ENCODE assay signal across 1 cellular context in the genomic region with DNA sequence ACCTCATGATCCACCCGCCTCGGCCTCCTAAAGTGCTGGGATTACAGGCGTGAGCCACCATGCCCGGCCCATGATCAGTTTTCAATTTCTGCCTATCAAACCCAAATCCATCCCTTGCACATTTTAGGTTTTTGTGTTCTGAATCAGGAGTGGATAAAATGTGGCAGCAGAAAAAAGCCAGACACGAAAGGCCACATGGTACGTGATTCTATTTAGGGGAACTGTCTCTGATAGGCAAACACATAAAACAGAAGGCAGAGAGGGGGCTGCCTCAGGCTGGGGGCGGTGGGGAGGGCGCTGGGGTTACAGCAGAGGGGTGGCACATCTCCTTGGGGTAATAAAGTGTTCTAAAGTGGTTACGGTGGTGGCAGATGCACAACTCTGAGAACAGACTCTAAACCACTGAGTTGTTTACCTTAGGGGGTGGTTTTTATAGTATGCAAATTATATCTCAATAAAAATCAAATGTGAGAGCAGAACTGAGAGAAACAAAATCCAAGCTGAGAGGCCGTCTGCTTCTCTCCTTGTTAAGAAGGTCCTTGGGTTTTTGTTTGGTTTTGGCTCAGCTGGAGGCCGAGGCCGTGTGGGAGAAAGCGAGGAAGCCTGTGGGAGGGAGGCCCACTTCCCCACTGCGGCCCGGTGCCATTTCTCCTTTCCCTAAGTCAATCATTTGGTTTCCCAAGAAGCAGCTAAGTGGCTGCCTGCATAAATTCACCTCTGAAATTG.
TF ChIP-seq lines count a peak whose summit lies in the region.

No MANE protein-coding gene starts in this region.

TF ChIP-seq in HEK293, 187 proteins besides CTCF, POLR2A, EP300 and RAD21 (continued from another document):
- TF ChIP-seq, protein P1, sequence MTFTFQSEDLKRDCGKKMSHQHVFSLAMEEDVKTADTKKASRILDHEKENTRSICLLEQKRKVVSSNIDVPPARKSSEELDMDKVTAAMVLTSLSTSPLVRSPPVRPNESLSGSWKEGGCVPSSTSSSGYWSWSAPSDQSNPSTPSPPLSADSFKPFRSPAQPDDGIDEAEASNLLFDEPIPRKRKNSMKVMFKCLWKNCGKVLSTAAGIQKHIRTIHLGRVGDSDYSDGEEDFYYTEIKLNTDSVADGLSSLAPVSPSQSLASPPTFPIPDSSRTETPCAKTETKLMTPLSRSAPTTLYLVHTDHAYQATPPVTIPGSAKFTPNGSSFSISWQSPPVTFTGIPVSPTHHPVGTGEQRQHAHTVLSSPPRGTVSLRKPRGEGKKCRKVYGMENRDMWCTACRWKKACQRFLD (tag by site-specific recombination; IDR thresholded peaks at IDR 0.05) = no peak
- TF ChIP-seq ZNF112 (tag by site-specific recombination; IDR thresholded peaks at IDR 0.05) (no peak), EGR2 (tag by site-specific recombination; IDR thresholded peaks at IDR 0.05; ENCODE audit: low read depth) (peak; percentile 69), ZNF10 (tag by site-specific recombination; IDR thresholded peaks at IDR 0.05) (no peak)
- TF ChIP-seq, protein P2, sequence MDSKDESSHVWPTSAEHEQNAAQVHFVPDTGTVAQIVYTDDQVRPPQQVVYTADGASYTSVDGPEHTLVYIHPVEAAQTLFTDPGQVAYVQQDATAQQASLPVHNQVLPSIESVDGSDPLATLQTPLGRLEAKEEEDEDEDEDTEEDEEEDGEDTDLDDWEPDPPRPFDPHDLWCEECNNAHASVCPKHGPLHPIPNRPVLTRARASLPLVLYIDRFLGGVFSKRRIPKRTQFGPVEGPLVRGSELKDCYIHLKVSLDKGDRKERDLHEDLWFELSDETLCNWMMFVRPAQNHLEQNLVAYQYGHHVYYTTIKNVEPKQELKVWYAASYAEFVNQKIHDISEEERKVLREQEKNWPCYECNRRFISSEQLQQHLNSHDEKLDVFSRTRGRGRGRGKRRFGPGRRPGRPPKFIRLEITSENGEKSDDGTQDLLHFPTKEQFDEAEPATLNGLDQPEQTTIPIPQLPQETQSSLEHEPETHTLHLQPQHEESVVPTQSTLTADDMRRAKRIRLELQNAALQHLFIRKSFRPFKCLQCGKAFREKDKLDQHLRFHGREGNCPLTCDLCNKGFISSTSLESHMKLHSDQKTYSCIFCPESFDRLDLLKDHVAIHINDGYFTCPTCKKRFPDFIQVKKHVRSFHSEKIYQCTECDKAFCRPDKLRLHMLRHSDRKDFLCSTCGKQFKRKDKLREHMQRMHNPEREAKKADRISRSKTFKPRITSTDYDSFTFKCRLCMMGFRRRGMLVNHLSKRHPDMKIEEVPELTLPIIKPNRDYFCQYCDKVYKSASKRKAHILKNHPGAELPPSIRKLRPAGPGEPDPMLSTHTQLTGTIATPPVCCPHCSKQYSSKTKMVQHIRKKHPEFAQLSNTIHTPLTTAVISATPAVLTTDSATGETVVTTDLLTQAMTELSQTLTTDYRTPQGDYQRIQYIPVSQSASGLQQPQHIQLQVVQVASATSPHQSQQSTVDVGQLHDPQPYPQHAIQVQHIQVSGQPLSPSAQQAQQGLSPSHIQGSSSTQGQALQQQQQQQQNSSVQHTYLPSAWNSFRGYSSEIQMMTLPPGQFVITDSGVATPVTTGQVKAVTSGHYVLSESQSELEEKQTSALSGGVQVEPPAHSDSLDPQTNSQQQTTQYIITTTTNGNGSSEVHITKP (tag by site-specific recombination; IDR thresholded peaks at IDR 0.05) = no peak
